Comparison of ENCODE assay signal across 11 cellular contexts in the genomic region with DNA sequence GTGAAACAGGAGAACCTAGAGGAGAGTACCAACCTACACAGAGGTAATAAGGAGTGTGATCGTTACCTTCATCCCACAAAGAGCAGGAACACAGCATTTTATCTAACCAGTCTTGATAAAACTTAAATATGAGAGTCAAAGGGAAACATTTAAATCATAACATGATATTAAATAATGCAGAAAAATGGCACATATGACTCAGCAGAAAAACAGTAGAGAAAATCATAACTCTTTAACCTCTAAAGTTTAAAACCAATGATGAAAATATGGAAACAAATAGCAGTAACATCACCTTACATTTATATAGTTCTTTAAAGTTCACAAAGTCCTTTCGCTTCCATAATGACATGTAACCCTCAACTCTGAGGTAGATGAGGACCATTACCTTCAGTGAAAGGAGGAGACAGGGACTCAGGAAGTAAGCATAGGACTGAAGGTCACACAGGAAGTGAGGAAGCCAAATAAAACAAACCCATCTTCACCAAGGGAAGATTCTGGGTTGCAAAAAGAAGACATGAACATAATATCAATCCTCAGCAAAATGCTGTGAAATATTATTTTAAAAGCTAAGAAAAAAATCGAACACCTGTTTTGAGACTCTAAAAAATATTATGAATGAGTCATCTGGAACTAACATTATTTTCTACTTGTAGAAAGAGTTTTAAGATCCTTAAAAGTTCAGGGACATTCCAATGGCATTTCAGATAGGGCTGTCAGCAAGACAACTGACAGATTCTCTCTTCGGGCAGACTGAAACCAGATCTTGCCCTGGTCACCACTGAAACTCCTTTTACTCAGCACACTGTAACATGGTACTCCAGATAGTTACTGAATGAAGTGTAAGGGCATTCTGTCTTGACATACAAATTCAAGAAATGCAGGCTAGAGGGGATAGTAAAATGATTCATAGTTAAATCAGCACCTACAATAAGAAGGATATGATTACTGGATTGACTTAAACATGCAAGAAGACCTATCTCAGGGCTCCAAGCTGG.
A peak's percentile ranks its signal among the peaks of the same experiment; 100 is the strongest.
DNase-seq lines count a peak whose midpoint lies in the region; ATAC-seq lines count a peak whose summit lies in the region.
"Had no signal": no experiment of that assay in that cellular context is flagged by ENCODE, and none has a peak within 500 bp of the region (broad histone marks: within the 10 kb centered on the region; RNA-seq: fewer than 3 reads in every experiment).

No MANE protein-coding gene starts in this region.

- DNase-seq in NCI-H69 (lab: John Stamatoyannopoulos, UW) (peak; percentile 17), left kidney (ENCODE audit: low read depth, low spot score) (peak; percentile 38), KG1 (lab: John Stamatoyannopoulos, UW) (no peak), GOT3 (lab: John Stamatoyannopoulos, UW) (no peak), activated gamma-delta T cell (lab: John Stamatoyannopoulos, UW) (no peak), mucosa of gallbladder (ENCODE audit: low spot score) (no peak)
- DNase-seq: aorta, NCI-H748 treated with DMSO at 0.1 percent for 48 hours, stomach had no signal

- peak; percentile 79 for ATAC-seq in GM18511 (IDR thresholded peaks at IDR 0.05; ENCODE audit: unreplicated experiment)
- peak; percentile 48 for ATAC-seq in GM21515 (IDR thresholded peaks at IDR 0.05; ENCODE audit: unreplicated experiment)

Comparison
In these comparisons a context has a peak if more than half of its experiments do, and no peak if none do; other contexts are left out.
1. DNase-seq: peak in NCI-H69 (single experiment) and left kidney (single experiment); none in KG1 (single experiment), GOT3 (single experiment), activated gamma-delta T cell (single experiment) and mucosa of gallbladder (single experiment).